In the genomic region with DNA sequence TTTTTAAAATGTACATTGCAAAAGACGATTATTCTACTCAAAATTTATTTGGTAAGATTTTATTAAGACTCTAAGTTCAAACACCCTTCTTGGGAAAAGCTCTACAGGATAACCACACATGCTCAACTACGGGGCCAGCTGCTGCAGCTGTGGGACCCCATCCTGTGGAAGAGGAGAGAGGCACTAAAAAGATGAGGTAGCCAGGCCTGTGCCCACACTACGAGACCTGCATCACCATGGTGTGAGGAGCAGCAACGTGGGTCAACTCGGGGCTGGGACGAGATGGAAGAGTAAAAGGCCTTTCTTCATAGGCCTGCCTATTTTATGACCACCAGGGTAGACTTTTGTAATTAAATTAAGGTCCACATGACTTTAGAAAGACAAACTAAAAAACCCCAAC, we compare ENCODE assay signal across 1 cellular context.
TF ChIP-seq lines count a peak whose summit lies in the region.

No MANE protein-coding gene starts in this region.

TF ChIP-seq in HEK293, 187 proteins besides CTCF, POLR2A, EP300 and RAD21 (continued from another document):
- TF ChIP-seq, protein P1, sequence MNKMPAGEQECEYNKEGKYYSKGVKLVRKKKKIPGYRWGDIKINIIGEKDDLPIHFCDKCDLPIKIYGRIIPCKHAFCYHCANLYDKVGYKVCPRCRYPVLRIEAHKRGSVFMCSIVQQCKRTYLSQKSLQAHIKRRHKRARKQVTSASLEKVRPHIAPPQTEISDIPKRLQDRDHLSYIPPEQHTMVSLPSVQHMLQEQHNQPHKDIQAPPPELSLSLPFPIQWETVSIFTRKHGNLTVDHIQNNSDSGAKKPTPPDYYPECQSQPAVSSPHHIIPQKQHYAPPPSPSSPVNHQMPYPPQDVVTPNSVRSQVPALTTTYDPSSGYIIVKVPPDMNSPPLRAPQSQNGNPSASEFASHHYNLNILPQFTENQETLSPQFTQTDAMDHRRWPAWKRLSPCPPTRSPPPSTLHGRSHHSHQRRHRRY (tag by site-specific recombination; IDR thresholded peaks at IDR 0.05) = no peak
- TF ChIP-seq ZNF555 (tag by site-specific recombination; conservative IDR thresholded peaks at IDR 0.05) = no peak
